Comparison of ENCODE assay signal across 10 cellular contexts in the genomic region with DNA sequence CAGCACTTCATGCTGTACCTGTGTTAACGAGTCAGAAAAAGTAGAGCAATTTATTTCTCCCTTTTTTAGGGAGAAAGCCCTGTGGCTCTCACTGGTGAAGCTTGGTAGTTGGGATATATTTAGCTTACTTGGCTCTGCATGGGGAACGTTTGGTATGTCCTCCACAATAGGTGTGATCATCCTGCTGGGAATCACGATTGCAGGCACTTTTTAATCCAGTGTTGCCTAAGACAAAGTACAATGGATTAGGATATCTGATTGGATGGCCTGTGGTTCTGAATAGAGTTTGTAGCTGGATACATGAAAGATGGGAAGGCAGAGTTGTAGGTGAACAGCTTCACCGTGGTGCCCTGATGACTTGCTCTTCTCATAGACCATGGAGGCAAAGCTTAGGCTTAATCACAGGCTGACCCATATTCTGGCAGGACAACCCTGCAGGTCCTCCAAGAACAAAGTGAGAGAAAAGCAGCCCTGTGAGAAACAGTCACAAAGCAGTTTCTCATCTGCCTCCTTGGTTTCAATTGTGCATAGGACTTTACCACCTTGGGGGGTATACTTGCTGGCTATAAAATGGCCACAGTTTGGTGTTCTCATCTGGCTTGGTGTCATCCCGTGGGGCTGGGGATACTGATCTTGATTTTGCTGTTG. TPM values are rescaled to one million over a fixed set of nuclear protein-coding genes. Genes with fewer than 3 reads are reported as not detected.
DNase-seq lines count a peak whose midpoint lies in the region; ATAC-seq and TF ChIP-seq lines count a peak whose summit lies in the region.
"Had no signal": no experiment of that assay in that cellular context is flagged by ENCODE, and none has a peak within 500 bp of the region (broad histone marks: within the 10 kb centered on the region; RNA-seq: fewer than 3 reads in every experiment).

No MANE protein-coding gene starts in this region.

- H3K9me3 Mint-ChIP-seq in activated CD8-positive, alpha-beta T cell treated with anti-CD3 and anti-CD28 coated beads for 36 hours, result peaks cover 13% of the 10 kb centered on the region
- H3K9me3 Mint-ChIP-seq in stimulated activated effector memory CD8-positive, alpha-beta T cell treated with anti-CD3 and anti-CD28 coated beads, Interleukin-12 subunit alpha, Interleukin-12 subunit beta, amount 100 ng/mL, for 72 hours, result peaks cover 3% of the 10 kb centered on the region

- peak; percentile 26 to 37 for ATAC-seq in activated CD4-positive, CD25-positive, alpha-beta regulatory T cell treated with anti-CD3 and anti-CD28 coated beads, Interleukin-2, amount 50 U/mL, for 24 hours
- ATAC-seq in activated CD8-positive, alpha-beta T cell treated with anti-CD3 and anti-CD28 coated beads for 36 hours, result peak; percentile 38
- peak; percentile 80 for ATAC-seq in stimulated activated effector memory CD8-positive, alpha-beta T cell treated with anti-CD3 and anti-CD28 coated beads, Interleukin-12 subunit alpha, Interleukin-12 subunit beta, amount 100 ng/mL, for 72 hours
- ATAC-seq in GM21381 (IDR thresholded peaks at IDR 0.05; ENCODE audit: unreplicated experiment), result no peak

- no peak for DNase-seq in activated CD4-positive, CD25-positive, alpha-beta regulatory T cell (lab: John Stamatoyannopoulos, UW)
- peak; percentile 32 for DNase-seq in activated CD8-positive, alpha-beta T cell treated with anti-CD3 and anti-CD28 coated beads for 36 hours
- no peak for DNase-seq in left ventricle myocardium inferior
- no peak for DNase-seq in stimulated activated effector memory CD8-positive, alpha-beta T cell treated with anti-CD3 and anti-CD28 coated beads, Interleukin-12 subunit alpha, Interleukin-12 subunit beta, amount 100 ng/mL, for 72 hours (ENCODE audit: low spot score in 2 of 2)
- DNase-seq in inferior parietal cortex (ENCODE audit: extremely low spot score), result no peak
- DNase-seq in SHP77 treated with DMSO at 0.1 percent for 48 hours (lab: John Stamatoyannopoulos, UW), result no peak
- DNase-seq: NCI-H524 treated with DMSO at 0.1 percent for 48 hours; stimulated activated CD4-positive, alpha-beta T cell treated with anti-CD3 and anti-CD28 coated beads, Interleukin-15, amount 100 ng/mL, for 24 hours had no signal

- POLR2A ChIA-PET in activated CD8-positive, alpha-beta T cell treated with anti-CD3 and anti-CD28 coated beads for 36 hours (lab: Charles Lee), result interaction anchor here (0.9 to 2.1 kb wide), 7 partner anchors 13 to 237 kb away, joined by 3 to 5 read pairs (median 3); a partner anchor contains a TSS

- H3K9me3 ChIP-seq in left ventricle myocardium inferior (replicated peaks), result no peaks in the 10 kb centered on the region

- H3K27ac Mint-ChIP-seq in activated CD8-positive, alpha-beta T cell treated with anti-CD3 and anti-CD28 coated beads for 36 hours, result peak overlapping the region; percentile 97
- H3K27ac Mint-ChIP-seq in stimulated activated effector memory CD8-positive, alpha-beta T cell treated with anti-CD3 and anti-CD28 coated beads, Interleukin-12 subunit alpha, Interleukin-12 subunit beta, amount 100 ng/mL, for 72 hours, result peak overlapping the region; percentile 95

- peak overlapping the region; percentile 45 for H3K27ac ChIP-seq in left ventricle myocardium inferior (replicated peaks)

- CTCF ChIA-PET in activated CD8-positive, alpha-beta T cell treated with anti-CD3 and anti-CD28 coated beads for 36 hours (lab: Charles Lee), result interaction anchor here (0.7 to 1.6 kb wide), 5 partner anchors 15 to 307 kb away, joined by 3 to 7 read pairs (median 3); a partner anchor contains a TSS

- no peaks in the 10 kb centered on the region for H3K27me3 ChIP-seq in left ventricle myocardium inferior (ENCODE audit: low read depth)

- no peaks in the 10 kb centered on the region for H3K27me3 Mint-ChIP-seq in activated CD8-positive, alpha-beta T cell treated with anti-CD3 and anti-CD28 coated beads for 36 hours

- peaks cover 82% of the 10 kb centered on the region for H3K4me1 Mint-ChIP-seq in activated CD8-positive, alpha-beta T cell treated with anti-CD3 and anti-CD28 coated beads for 36 hours (ENCODE audit: low read depth)
- peaks cover 84% of the 10 kb centered on the region for H3K4me1 Mint-ChIP-seq in stimulated activated effector memory CD8-positive, alpha-beta T cell treated with anti-CD3 and anti-CD28 coated beads, Interleukin-12 subunit alpha, Interleukin-12 subunit beta, amount 100 ng/mL, for 72 hours

- peaks cover 79% of the 10 kb centered on the region for H3K36me3 Mint-ChIP-seq in activated CD8-positive, alpha-beta T cell treated with anti-CD3 and anti-CD28 coated beads for 36 hours (ENCODE audit: low read depth)
- H3K36me3 Mint-ChIP-seq in stimulated activated effector memory CD8-positive, alpha-beta T cell treated with anti-CD3 and anti-CD28 coated beads, Interleukin-12 subunit alpha, Interleukin-12 subunit beta, amount 100 ng/mL, for 72 hours, result peaks cover 79% of the 10 kb centered on the region

- no peak overlapping the region for H3K4me3 ChIP-seq in left ventricle myocardium inferior

- intact Hi-C loops in activated CD8-positive, alpha-beta T cell treated with anti-CD3 and anti-CD28 coated beads for 36 hours (cut with micrococcal nuclease), result loop anchor here (5.0 to 10.0 kb wide), 4 partner anchors 159 to 642 kb away; a partner anchor contains a TSS
- intact Hi-C loops in left ventricle myocardium inferior (cut with micrococcal nuclease), result no loop called here

- H3K4me1 ChIP-seq in left ventricle myocardium inferior, result peaks cover 54% of the 10 kb centered on the region

- H3K36me3 ChIP-seq in left ventricle myocardium inferior, result peaks cover 50% of the 10 kb centered on the region

- TF ChIP-seq CTCF in activated CD8-positive, alpha-beta T cell treated with anti-CD3 and anti-CD28 coated beads for 36 hours (IDR thresholded peaks at IDR 0.05), result no peak
- no peak for TF ChIP-seq CTCF in left ventricle myocardium inferior (IDR thresholded peaks at IDR 0.05; ENCODE audit: borderline replicate concordance)

- peak overlapping the region; percentile 83 for H3K4me3 Mint-ChIP-seq in activated CD8-positive, alpha-beta T cell treated with anti-CD3 and anti-CD28 coated beads for 36 hours
- peak overlapping the region; percentile 85 for H3K4me3 Mint-ChIP-seq in stimulated activated effector memory CD8-positive, alpha-beta T cell treated with anti-CD3 and anti-CD28 coated beads, Interleukin-12 subunit alpha, Interleukin-12 subunit beta, amount 100 ng/mL, for 72 hours

RNA-seq across cellular contexts. Expression of a gene that starts 7.5 kb away (rescaled TPM):
- 10 to 100 TPM; 70.8 to 83.3 TPM for total RNA-seq in activated CD8-positive, alpha-beta T cell treated with anti-CD3 and anti-CD28 coated beads for 36 hours
- 19.4 TPM for total RNA-seq in left ventricle myocardium inferior
